ENCODE assay signal across 27 cellular contexts in the genomic region with DNA sequence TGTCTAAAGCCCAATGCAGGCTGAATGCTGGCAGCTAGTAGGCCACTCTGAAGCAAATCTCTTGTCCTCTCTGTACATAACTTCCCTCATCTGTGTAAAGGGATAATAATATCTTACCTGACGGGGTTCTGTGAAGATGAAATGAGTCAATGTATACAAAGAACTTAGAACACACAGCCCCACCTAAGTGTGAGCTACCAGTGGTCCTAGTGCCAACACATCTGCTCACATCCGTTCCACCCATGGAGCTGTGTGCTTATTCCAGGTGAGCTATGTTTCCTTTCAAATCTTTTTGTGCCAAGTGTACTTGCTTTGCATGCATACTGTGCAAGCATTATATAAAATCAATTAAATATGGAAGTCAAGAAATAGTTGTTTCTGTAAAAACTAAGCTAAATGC.
DNase-seq lines count a peak whose midpoint lies in the region; ATAC-seq, FAIRE-seq and TF ChIP-seq lines count a peak whose summit lies in the region.
"Had no signal": no experiment of that assay in that cellular context is flagged by ENCODE, and none has a peak within 500 bp of the region (broad histone marks: within the 10 kb centered on the region; RNA-seq: fewer than 3 reads in every experiment).

No MANE protein-coding gene starts in this region.

- H4K20me1 ChIP-seq in PC-3 (ENCODE audit: low read length) (no peaks in the 10 kb centered on the region), keratinocyte (ENCODE audit: control insufficient read depth, extremely low read depth, insufficient read depth, low read length) (no peaks in the 10 kb centered on the region)
- H4K20me1 ChIP-seq: BLaER1 treated with 17β-estradiol and CSF1 and Interleukin-3, amounts not matched to agents 10 nM and 100 nM had no signal

- no peak overlapping the region for H2BK12ac ChIP-seq in trophoblast cell (ENCODE audit: low read length)

- no peak overlapping the region for H3K18ac ChIP-seq in trophoblast cell (ENCODE audit: low read length)

- no peak overlapping the region for H3K9ac ChIP-seq in PC-3 (ENCODE audit: low read length)
- no peak overlapping the region for H3K9ac ChIP-seq in keratinocyte (ENCODE audit: control insufficient read depth, extremely low read depth, insufficient read depth, low read length)
- no peak overlapping the region for H3K9ac ChIP-seq in trophoblast cell (ENCODE audit: low read length)
- H3K9ac ChIP-seq: BLaER1 treated with 17β-estradiol and CSF1 and Interleukin-3, amounts not matched to agents 10 nM and 100 nM had no signal

- no peaks in the 10 kb centered on the region for H3F3A ChIP-seq in PC-3 (ENCODE audit: low read length, unreplicated experiment)

- H3K9me2 ChIP-seq in PC-3 (replicated peaks; ENCODE audit: low read length) = no peaks in the 10 kb centered on the region

- peaks cover 11% of the 10 kb centered on the region; the same call in 1 of the 2 replicates for H3K4me1 ChIP-seq in PC-3 (ENCODE audit: insufficient read depth, low read length)
- H3K4me1 ChIP-seq in esophagus muscularis mucosa = peaks cover 0 to 10% (median 10%) of the 10 kb centered on the region in 4 donors
- H3K4me1 ChIP-seq in keratinocyte (ENCODE audit: control insufficient read depth, extremely low read depth, insufficient read depth, low read length) = peaks cover 24% of the 10 kb centered on the region
- H3K4me1 ChIP-seq in trophoblast cell (ENCODE audit: control insufficient read depth in 1 of 2, insufficient read depth in 2 of 2, low read length in 2 of 2) = no peaks in the 10 kb centered on the region
- H3K4me1 ChIP-seq: A549; BE2C; BLaER1 treated with 17β-estradiol and CSF1 and Interleukin-3, amounts not matched to agents 10 nM and 100 nM; HAP-1 had no signal

- H3K27ac ChIP-seq in PC-3 (ENCODE audit: low read length) (peak overlapping the region; percentile 63), esophagus muscularis mucosa (replicated peaks in 1 of 4) (no peak overlapping the region), keratinocyte (ENCODE audit: control insufficient read depth, insufficient read depth, low read length) (peak overlapping the region; percentile 57), trophoblast cell (ENCODE audit: low read depth, low read length) (no peak overlapping the region)
- H3K27ac ChIP-seq: A549; BLaER1 treated with 17β-estradiol and CSF1 and Interleukin-3, amounts not matched to agents 10 nM and 100 nM had no signal

- no peaks in the 10 kb centered on the region for H3K9me3 ChIP-seq in PC-3 (ENCODE audit: low read length)
- no peaks in the 10 kb centered on the region for H3K9me3 ChIP-seq in esophagus muscularis mucosa
- H3K9me3 ChIP-seq in keratinocyte (ENCODE audit: control insufficient read depth, low read depth, low read length) = no peaks in the 10 kb centered on the region
- H3K9me3 ChIP-seq in trophoblast cell (ENCODE audit: insufficient read depth, low read depth, low read length) = no peaks in the 10 kb centered on the region
- H3K9me3 ChIP-seq: A549, BE2C, HAP-1 had no signal

- no peak overlapping the region for H3K4ac ChIP-seq in trophoblast cell (ENCODE audit: low read depth, low read length)

- no peak overlapping the region for H3K23ac ChIP-seq in trophoblast cell (ENCODE audit: low read length)

- no peak overlapping the region for H3K14ac ChIP-seq in trophoblast cell (ENCODE audit: low read length)

- H2BK5ac ChIP-seq in trophoblast cell (ENCODE audit: low read depth, low read length, poor library complexity) = no peak overlapping the region

- POLR2A ChIA-PET in PC-3 (lab: Charles Lee; ENCODE audit: unreplicated experiment) = interaction anchor here (0.6 kb wide), 1 partner anchor 100 kb away, joined by 3 read pairs; no protein-coding TSS in a partner anchor

- no peak overlapping the region for H2AK5ac ChIP-seq in trophoblast cell (ENCODE audit: low read length)

- H3K79me2 ChIP-seq in PC-3 (ENCODE audit: low read length) (peaks cover 46% of the 10 kb centered on the region), keratinocyte (ENCODE audit: control insufficient read depth, insufficient read depth, low read length) (peaks cover 43% of the 10 kb centered on the region), trophoblast cell (ENCODE audit: control insufficient read depth, insufficient read depth, low read length, poor library complexity) (peaks cover 2% of the 10 kb centered on the region)

- ATAC-seq in PC-3 = peak; percentile 95
- no peak for ATAC-seq in HG03439 (IDR thresholded peaks at IDR 0.05; ENCODE audit: unreplicated experiment)
- no peak for ATAC-seq in GM19395 (IDR thresholded peaks at IDR 0.05; ENCODE audit: unreplicated experiment)
- ATAC-seq: A549, GM12878 had no signal

- no TSS peak for BruUV-seq in PC-3 (replicated peaks; lab: Mats Ljungman, UMichigan)

- TF ChIP-seq EP300 in esophagus muscularis mucosa (IDR thresholded peaks at IDR 0.05) = no peak

- no peak overlapping the region for H4K12ac ChIP-seq in trophoblast cell (ENCODE audit: low read depth, low read length)

- intact Hi-C loops in PC-3 (cut with micrococcal nuclease) = no loop called here
- intact Hi-C loops in esophagus muscularis mucosa (cut with DNase I) = no loop called here

- H3K27me3 ChIP-seq in PC-3 (ENCODE audit: low read length) (no peaks in the 10 kb centered on the region), esophagus muscularis mucosa (no peaks in the 10 kb centered on the region), keratinocyte (ENCODE audit: control insufficient read depth, extremely low read depth, insufficient read depth, low read length) (no peaks in the 10 kb centered on the region), trophoblast cell (ENCODE audit: insufficient read depth, low read length) (no peaks in the 10 kb centered on the region)
- H3K27me3 ChIP-seq: BE2C; BLaER1 treated with 17β-estradiol and CSF1 and Interleukin-3, amounts not matched to agents 10 nM and 100 nM had no signal

- dilution Hi-C loops in keratinocyte (cut with MboI; ENCODE audit: extremely low pct_ligation_motif_present, low sequenced_read_pairs) = no loop called here

- H3K4me2 ChIP-seq in PC-3 (ENCODE audit: low read length) = peak overlapping the region; percentile 3; the same call in 1 of the 2 replicates
- peak overlapping the region; percentile 1 for H3K4me2 ChIP-seq in keratinocyte (ENCODE audit: control insufficient read depth, extremely low read depth, insufficient read depth, low read depth, low read length)
- no peak overlapping the region for H3K4me2 ChIP-seq in trophoblast cell (ENCODE audit: low read length)
- H3K4me2 ChIP-seq: A549; BLaER1 treated with 17β-estradiol and CSF1 and Interleukin-3, amounts not matched to agents 10 nM and 100 nM had no signal

- H3K9me1 ChIP-seq in keratinocyte (ENCODE audit: control insufficient read depth, extremely low read depth, insufficient read depth, low read length) = no peaks in the 10 kb centered on the region

- no peak for TF ChIP-seq POLR2A in esophagus muscularis mucosa (IDR thresholded peaks at IDR 0.05; ENCODE audit: low read depth)

- DNase-seq in PC-3 (peak; percentile 68), epithelial cell of esophagus (ENCODE audit: low read depth) (peak; percentile 79), esophagus muscularis mucosa (ENCODE audit: extremely low spot score) (peak; percentile 53), keratinocyte (ENCODE audit: low read depth, low spot score) (no peak), trophoblast cell (no peak)
- no peak for DNase-seq in activated T-cell treated with anti-CD3 and anti-CD28 coated beads, Interleukin-2, amount 50 U/mL, for 48 hours
- DNase-seq: 8988T; ACHN; AML-193; BE2C; CD4-positive, alpha-beta T cell; CD8-positive, alpha-beta memory T cell; DMS 273 treated with DMSO at 0.1 percent for 48 hours; DMS79; EL; GDM1; GOT3; HFFc6 had no signal

- no peak overlapping the region for H3K4me3 ChIP-seq in PC-3 (ENCODE audit: low read length)
- H3K4me3 ChIP-seq in epithelial cell of esophagus (ENCODE audit: low read length) = no peak overlapping the region
- no peak overlapping the region for H3K4me3 ChIP-seq in esophagus muscularis mucosa
- H3K4me3 ChIP-seq in keratinocyte (ENCODE audit: control insufficient read depth in 2 of 3, extremely low read depth in 1 of 3, insufficient read depth in 2 of 3, low read depth in 1 of 3, low read length in 3 of 3) = no peak overlapping the region
- H3K4me3 ChIP-seq in trophoblast cell (ENCODE audit: low read depth, low read length) = no peak overlapping the region
- H3K4me3 ChIP-seq: A549; BLaER1 treated with 17β-estradiol and CSF1 and Interleukin-3, amounts not matched to agents 10 nM and 100 nM; GM12878; HAP-1 had no signal

- TF ChIP-seq CTCF in PC-3 (conservative IDR thresholded peaks at IDR 0.05; ENCODE audit: low read depth, low read length) = no peak
- no peak for TF ChIP-seq CTCF in epithelial cell of esophagus (IDR thresholded peaks at IDR 0.05; ENCODE audit: insufficient read depth, low read depth, low read length, missing control alignments)
- no peak for TF ChIP-seq CTCF in esophagus muscularis mucosa (IDR thresholded peaks at IDR 0.05)
- no peak for TF ChIP-seq CTCF in keratinocyte (optimal IDR thresholded peaks at IDR 0.05 in 1 of 3, IDR thresholded peaks at IDR 0.05 in 1 of 3, conservative IDR thresholded peaks at IDR 0.05 in 1 of 3; ENCODE audit: extremely low read depth in 1 of 3, insufficient read depth in 2 of 3, low read length in 3 of 3)

- H2AFZ ChIP-seq in PC-3 (ENCODE audit: low read length) (no peak overlapping the region), keratinocyte (ENCODE audit: control insufficient read depth, low read length) (no peak overlapping the region), trophoblast cell (ENCODE audit: insufficient read depth, low read length, poor library complexity) (no peak overlapping the region)

- FAIRE-seq in keratinocyte (lab: Jason Lieb, UNC) = peak; percentile 86
- FAIRE-seq: A549, D721Med, GM12878, GM19239, H54 had no signal

- 90% methylated on average over 2 of the region's 2 CpGs for WGBS in esophagus muscularis mucosa
- no CpG with 5 or more reads among the region's 2 CpGs for WGBS in trophoblast cell (ENCODE audit: extremely low coverage, insufficient coverage, insufficient read length)

- no peaks in the 10 kb centered on the region for H3K36me3 ChIP-seq in PC-3 (ENCODE audit: low read depth, low read length)
- no peaks in the 10 kb centered on the region for H3K36me3 ChIP-seq in esophagus muscularis mucosa
- peaks cover 0 to 3% of the 10 kb centered on the region in 2 experiments for H3K36me3 ChIP-seq in keratinocyte (ENCODE audit: control insufficient read depth in 2 of 2, extremely low read depth in 1 of 2, insufficient read depth in 2 of 2, low read length in 2 of 2)
- H3K36me3 ChIP-seq in trophoblast cell (ENCODE audit: control insufficient read depth in 1 of 2, insufficient read depth in 2 of 2, low read length in 2 of 2) = no peaks in the 10 kb centered on the region
- H3K36me3 ChIP-seq: BE2C; BLaER1 treated with 17β-estradiol and CSF1 and Interleukin-3, amounts not matched to agents 10 nM and 100 nM; HAP-1 had no signal

- H3K79me1 ChIP-seq in trophoblast cell (ENCODE audit: low read length) = no peaks in the 10 kb centered on the region

- H2BK120ac ChIP-seq in trophoblast cell (ENCODE audit: insufficient read depth, low read length, poor library complexity) = no peak overlapping the region

- H4K91ac ChIP-seq in trophoblast cell (ENCODE audit: low read depth, low read length) = no peak overlapping the region

- H4K8ac ChIP-seq in trophoblast cell (ENCODE audit: low read depth, low read length) = no peak overlapping the region

- CTCF ChIA-PET in PC-3 (lab: Charles Lee) = interaction anchor here (0.6 kb wide), 1 partner anchor 86 kb away, joined by 3 read pairs; no protein-coding TSS in a partner anchor

Comparison
In these comparisons a context has a peak if more than half of its experiments do, and no peak if none do; other contexts are left out.
1. DNase-seq: peak in PC-3 (single experiment), epithelial cell of esophagus (single experiment) and esophagus muscularis mucosa (single experiment); none in keratinocyte (single experiment), activated T-cell treated with anti-CD3 and anti-CD28 coated beads, Interleukin-2, amount 50 U/mL, for 48 hours (0 of 2) and trophoblast cell (0 of 2).
2. H3K27ac ChIP-seq: peak in PC-3 (single experiment) and keratinocyte (single experiment); none in esophagus muscularis mucosa (0 of 4) and trophoblast cell (single experiment).